In the genomic region with DNA sequence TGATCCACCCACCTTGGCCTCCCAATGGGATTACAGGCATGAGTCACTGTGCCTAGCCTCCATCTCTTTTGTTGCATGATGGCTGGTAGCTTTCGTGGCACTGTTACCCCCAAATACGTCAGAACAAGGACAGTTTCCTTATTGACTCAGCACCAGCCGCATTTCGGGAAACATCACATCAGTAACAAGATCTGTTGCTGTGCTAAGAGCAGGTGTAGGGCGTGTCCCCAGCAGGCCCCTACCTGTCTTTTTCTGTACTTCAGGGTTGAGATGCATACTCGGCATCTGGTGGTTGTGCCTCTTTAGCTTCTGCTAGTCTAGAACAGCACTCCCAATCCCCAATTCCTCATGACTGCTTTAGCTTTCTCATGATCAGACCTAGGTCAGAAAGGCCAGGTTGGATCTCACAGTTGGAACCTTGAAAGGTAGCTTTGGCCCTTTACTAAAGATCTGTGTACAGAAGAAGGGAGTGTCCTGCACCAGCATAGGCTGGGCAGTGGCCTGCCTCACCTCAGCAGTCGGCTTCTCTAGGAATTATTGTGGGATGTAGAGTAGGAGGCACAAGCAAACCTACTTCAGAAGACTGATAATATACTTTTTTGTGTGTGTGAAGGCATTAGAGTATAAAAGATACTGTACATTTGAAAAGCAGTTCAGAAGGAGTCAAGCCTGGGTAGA, we compare ENCODE assay signal across 12 cellular contexts. TPM values are rescaled to one million over a fixed set of nuclear protein-coding genes. Genes with fewer than 3 reads are reported as not detected.
DNase-seq lines count a peak whose midpoint lies in the region; ATAC-seq and TF ChIP-seq lines count a peak whose summit lies in the region.
"Had no signal": no experiment of that assay in that cellular context is flagged by ENCODE, and none has a peak within 500 bp of the region (broad histone marks: within the 10 kb centered on the region; RNA-seq: fewer than 3 reads in every experiment).

No MANE protein-coding gene starts in this region.

- ATAC-seq in activated T-cell treated with anti-CD3 and anti-CD28 coated beads, Interleukin-2, amount 50 U/mL, for 72 hours (replicated peaks in 1 of 2) = peak in 1 of 2 donors; percentile 48
- no peak for ATAC-seq in activated T-cell treated with anti-CD3 and anti-CD28 coated beads, Interleukin-2, amount 50 U/mL, for 4 hours
- no peak for ATAC-seq in effector memory CD8-positive, alpha-beta T cell (replicated peaks)
- no peak for ATAC-seq in stimulated activated memory B cell treated with anti-CD40 and anti-IgM and Interleukin-4, amounts not matched to agents 10 μg/mL and 1 μg/mL and 100 μg/mL, for 72 hours

- no peaks in the 10 kb centered on the region for H3K9me3 ChIP-seq in uterus

- H3K4me3 Mint-ChIP-seq in activated T-cell treated with anti-CD3 and anti-CD28 coated beads, Interleukin-2, amount 50 U/mL, for 72 hours = peak overlapping the region in 1 of 2 donors; percentile 4
- H3K4me3 Mint-ChIP-seq in activated T-cell treated with anti-CD3 and anti-CD28 coated beads, Interleukin-2, amount 50 U/mL, for 4 hours = no peak overlapping the region
- no peak overlapping the region for H3K4me3 Mint-ChIP-seq in effector memory CD8-positive, alpha-beta T cell
- H3K4me3 Mint-ChIP-seq in stimulated activated memory B cell treated with anti-CD40 and anti-IgM and Interleukin-4, amounts not matched to agents 10 μg/mL and 1 μg/mL and 100 μg/mL, for 72 hours = no peak overlapping the region

- no peak overlapping the region for H3K4me3 ChIP-seq in uterus
- H3K4me3 ChIP-seq: dorsolateral prefrontal cortex had no signal

- H3K4me1 ChIP-seq in uterus = no peaks in the 10 kb centered on the region

- no peak overlapping the region for H3K27ac ChIP-seq in uterus

- no peaks in the 10 kb centered on the region for H3K27me3 Mint-ChIP-seq in activated T-cell treated with anti-CD3 and anti-CD28 coated beads, Interleukin-2, amount 50 U/mL, for 72 hours (ENCODE audit: low read depth)
- H3K27me3 Mint-ChIP-seq in activated T-cell treated with anti-CD3 and anti-CD28 coated beads, Interleukin-2, amount 50 U/mL, for 4 hours (ENCODE audit: low read depth) = no peaks in the 10 kb centered on the region
- H3K27me3 Mint-ChIP-seq in effector memory CD8-positive, alpha-beta T cell = no peaks in the 10 kb centered on the region
- no peaks in the 10 kb centered on the region for H3K27me3 Mint-ChIP-seq in stimulated activated memory B cell treated with anti-CD40 and anti-IgM and Interleukin-4, amounts not matched to agents 10 μg/mL and 1 μg/mL and 100 μg/mL, for 72 hours

- no peak for DNase-seq in activated T-cell treated with anti-CD3 and anti-CD28 coated beads, Interleukin-2, amount 50 U/mL, for 72 hours
- no peak for DNase-seq in activated T-cell treated with anti-CD3 and anti-CD28 coated beads, Interleukin-2, amount 50 U/mL, for 4 hours
- DNase-seq in NCI-H2107 treated with DMSO at 0.1 percent for 48 hours (lab: John Stamatoyannopoulos, UW; ENCODE audit: unreplicated experiment) (peak; percentile 54), uterus (no peak), germinal center (ENCODE audit: low spot score) (no peak), HK-2 (ENCODE audit: unreplicated experiment) (no peak)
- DNase-seq in effector memory CD8-positive, alpha-beta T cell = no peak
- DNase-seq: AML-193, dorsolateral prefrontal cortex, GDM1, NCI-H1930 had no signal

- H3K27me3 ChIP-seq in uterus = no peaks in the 10 kb centered on the region
- H3K27me3 ChIP-seq: dorsolateral prefrontal cortex had no signal

- no peak for TF ChIP-seq CTCF in uterus (IDR thresholded peaks at IDR 0.05)

- H3K4me1 Mint-ChIP-seq in activated T-cell treated with anti-CD3 and anti-CD28 coated beads, Interleukin-2, amount 50 U/mL, for 72 hours (ENCODE audit: low read depth) = peaks cover 50% of the 10 kb centered on the region
- peaks cover 24% of the 10 kb centered on the region for H3K4me1 Mint-ChIP-seq in activated T-cell treated with anti-CD3 and anti-CD28 coated beads, Interleukin-2, amount 50 U/mL, for 4 hours (ENCODE audit: low read depth)
- peaks cover 14% of the 10 kb centered on the region in 2 donors for H3K4me1 Mint-ChIP-seq in effector memory CD8-positive, alpha-beta T cell (ENCODE audit: low read depth in 2 of 2)
- peaks cover 19% of the 10 kb centered on the region for H3K4me1 Mint-ChIP-seq in stimulated activated memory B cell treated with anti-CD40 and anti-IgM and Interleukin-4, amounts not matched to agents 10 μg/mL and 1 μg/mL and 100 μg/mL, for 72 hours

- no peaks in the 10 kb centered on the region for H3K36me3 ChIP-seq in uterus

- H3K9me3 Mint-ChIP-seq in activated T-cell treated with anti-CD3 and anti-CD28 coated beads, Interleukin-2, amount 50 U/mL, for 72 hours = no peaks in the 10 kb centered on the region
- no peaks in the 10 kb centered on the region for H3K9me3 Mint-ChIP-seq in activated T-cell treated with anti-CD3 and anti-CD28 coated beads, Interleukin-2, amount 50 U/mL, for 4 hours
- no peaks in the 10 kb centered on the region for H3K9me3 Mint-ChIP-seq in effector memory CD8-positive, alpha-beta T cell
- no peaks in the 10 kb centered on the region for H3K9me3 Mint-ChIP-seq in stimulated activated memory B cell treated with anti-CD40 and anti-IgM and Interleukin-4, amounts not matched to agents 10 μg/mL and 1 μg/mL and 100 μg/mL, for 72 hours

- peaks cover 8 to 52% of the 10 kb centered on the region in 2 donors for H3K36me3 Mint-ChIP-seq in activated T-cell treated with anti-CD3 and anti-CD28 coated beads, Interleukin-2, amount 50 U/mL, for 72 hours (ENCODE audit: insufficient read depth in 2 of 2)
- H3K36me3 Mint-ChIP-seq in activated T-cell treated with anti-CD3 and anti-CD28 coated beads, Interleukin-2, amount 50 U/mL, for 4 hours (ENCODE audit: insufficient read depth) = peaks cover 30% of the 10 kb centered on the region
- H3K36me3 Mint-ChIP-seq in effector memory CD8-positive, alpha-beta T cell (ENCODE audit: insufficient read depth) = peaks cover 16% of the 10 kb centered on the region
- H3K36me3 Mint-ChIP-seq in stimulated activated memory B cell treated with anti-CD40 and anti-IgM and Interleukin-4, amounts not matched to agents 10 μg/mL and 1 μg/mL and 100 μg/mL, for 72 hours = peaks cover 64% of the 10 kb centered on the region

- intact Hi-C loops in uterus (cut with DNase I; ENCODE audit: low total_unique reads) = no loop called here

- no peak for TF ChIP-seq POLR2A in uterus (IDR thresholded peaks at IDR 0.05)

- H3K27ac Mint-ChIP-seq in activated T-cell treated with anti-CD3 and anti-CD28 coated beads, Interleukin-2, amount 50 U/mL, for 72 hours = peak overlapping the region; percentile 80
- H3K27ac Mint-ChIP-seq in effector memory CD8-positive, alpha-beta T cell = peak overlapping the region; percentile 47 to 82
- H3K27ac Mint-ChIP-seq in stimulated activated memory B cell treated with anti-CD40 and anti-IgM and Interleukin-4, amounts not matched to agents 10 μg/mL and 1 μg/mL and 100 μg/mL, for 72 hours = peak overlapping the region; percentile 64

RNA-seq across cellular contexts. Expression of a gene that starts 36.8 kb away (rescaled TPM):
- 100 to 1,000 TPM; 232 to 268 TPM for total RNA-seq in activated T-cell treated with anti-CD3 and anti-CD28 coated beads, Interleukin-2, amount 50 U/mL, for 72 hours
- total RNA-seq in activated T-cell treated with anti-CD3 and anti-CD28 coated beads, Interleukin-2, amount 50 U/mL, for 4 hours = 10 to 100 TPM; 84.0 to 97.0 (median 91.0) TPM
- 10 to 100 TPM; 10.3 to 75.3 (median 49.0) TPM for total RNA-seq in uterus

RNA-seq across cellular contexts. Expression of a gene that starts 52.0 kb away (rescaled TPM):
- total RNA-seq in activated T-cell treated with anti-CD3 and anti-CD28 coated beads, Interleukin-2, amount 50 U/mL, for 72 hours = 10 to 100 TPM; 28.2 to 40.3 TPM
- 100 to 1,000 TPM; 128 to 141 (median 133) TPM for total RNA-seq in activated T-cell treated with anti-CD3 and anti-CD28 coated beads, Interleukin-2, amount 50 U/mL, for 4 hours
- total RNA-seq in uterus = 10 to 100 TPM; 12.4 to 44.3 (median 31.3) TPM
